1 cellular context compared by ENCODE assay signal in the genomic region with DNA sequence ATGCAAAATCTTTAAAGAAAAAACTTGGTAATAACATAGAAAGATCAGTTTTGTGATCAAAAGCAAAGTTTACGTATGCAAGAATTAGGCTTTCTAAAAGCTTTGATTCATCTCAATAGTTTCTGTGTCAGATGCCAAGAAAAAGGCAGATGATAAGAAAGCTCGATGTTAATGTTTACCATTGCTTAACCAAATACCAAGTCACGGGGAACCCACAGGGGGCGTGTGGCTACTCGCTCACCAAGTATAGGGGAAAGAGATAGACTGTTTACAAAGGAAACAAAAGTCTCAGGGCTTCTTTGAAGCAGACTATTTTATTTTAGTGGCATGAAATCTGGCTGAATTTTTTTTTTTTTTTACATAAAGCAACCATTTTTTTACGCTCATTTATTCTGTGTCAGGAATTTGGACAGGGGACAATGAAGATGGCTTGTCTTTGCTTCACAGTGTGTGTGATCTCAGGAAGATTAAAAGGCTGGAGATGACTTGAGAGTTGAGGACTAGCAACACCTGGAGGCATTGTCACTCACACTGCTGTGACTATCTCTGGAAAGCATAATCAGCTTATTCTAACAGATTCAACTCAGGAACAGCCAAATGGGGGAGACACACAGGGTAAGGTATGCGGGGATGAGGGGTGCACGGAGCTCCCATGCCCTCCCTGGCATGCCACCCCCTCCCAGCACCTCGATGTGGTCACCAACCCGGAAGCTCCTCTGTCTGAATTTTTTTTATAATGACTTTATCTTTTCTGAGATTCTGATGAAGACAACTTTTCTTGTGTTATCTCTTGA.
A peak's percentile ranks its signal among the peaks of the same experiment; 100 is the strongest.
TF ChIP-seq lines count a peak whose summit lies in the region.

No MANE protein-coding gene starts in this region.

TF ChIP-seq in HepG2, 621 proteins besides CTCF, POLR2A, EP300 and RAD21 (continued from another document):
- TF ChIP-seq FOXA1 (IDR thresholded peaks at IDR 0.05) (no peak), FOXA1 (CRISPR knock-in tag; IDR thresholded peaks at IDR 0.05) (peak; percentile 54; the same call in 1 of the 2 replicates), SMAD3 (CRISPR knock-in tag; IDR thresholded peaks at IDR 0.05) (0 out of 2 replicates have a peak, but pooled peaks have one; percentile 22), SOX5 (CRISPR knock-in tag; IDR thresholded peaks at IDR 0.05; ENCODE audit: borderline replicate concordance) (peak; percentile 30; the same call in 1 of the 2 replicates), PAF1 (CRISPR knock-in tag; IDR thresholded peaks at IDR 0.05) (no peak), TGIF2 (CRISPR knock-in tag; IDR thresholded peaks at IDR 0.05) (no peak), CREB1 (IDR thresholded peaks at IDR 0.05) (no peak), CREB1 (CRISPR knock-in tag; IDR thresholded peaks at IDR 0.05) (peak; percentile 37; the same call in 1 of the 2 replicates), ZNF792 (CRISPR knock-in tag; IDR thresholded peaks at IDR 0.05) (0 out of 2 replicates have a peak, but pooled peaks have one; percentile 43), FOXP4 (CRISPR knock-in tag; IDR thresholded peaks at IDR 0.05) (peak; percentile 44; the same call in 1 of the 2 replicates), FOXP1 (IDR thresholded peaks at IDR 0.05) (no peak), FOXP1 (CRISPR knock-in tag; IDR thresholded peaks at IDR 0.05) (peak; percentile 64; the same call in 1 of the 2 replicates)
- TF ChIP-seq, protein P1, sequence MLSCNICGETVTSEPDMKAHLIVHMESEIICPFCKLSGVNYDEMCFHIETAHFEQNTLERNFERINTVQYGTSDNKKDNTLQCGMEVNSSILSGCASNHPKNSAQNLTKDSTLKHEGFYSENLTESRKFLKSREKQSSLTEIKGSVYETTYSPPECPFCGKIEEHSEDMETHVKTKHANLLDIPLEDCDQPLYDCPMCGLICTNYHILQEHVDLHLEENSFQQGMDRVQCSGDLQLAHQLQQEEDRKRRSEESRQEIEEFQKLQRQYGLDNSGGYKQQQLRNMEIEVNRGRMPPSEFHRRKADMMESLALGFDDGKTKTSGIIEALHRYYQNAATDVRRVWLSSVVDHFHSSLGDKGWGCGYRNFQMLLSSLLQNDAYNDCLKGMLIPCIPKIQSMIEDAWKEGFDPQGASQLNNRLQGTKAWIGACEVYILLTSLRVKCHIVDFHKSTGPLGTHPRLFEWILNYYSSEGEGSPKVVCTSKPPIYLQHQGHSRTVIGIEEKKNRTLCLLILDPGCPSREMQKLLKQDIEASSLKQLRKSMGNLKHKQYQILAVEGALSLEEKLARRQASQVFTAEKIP (CRISPR knock-in tag; IDR thresholded peaks at IDR 0.05; ENCODE audit: borderline replicate concordance) = no peak
